8 cellular contexts compared by ENCODE assay signal in genomic region chr9:2157277-2158105, GRCh38.
DNase-seq lines count a peak whose midpoint lies in the region; ATAC-seq, FAIRE-seq and TF ChIP-seq lines count a peak whose summit lies in the region.

No MANE protein-coding gene starts in this region.

- H3K9ac ChIP-seq in kidney (ENCODE audit: low read length in 2 of 2) = peak overlapping the region in 1 of 2 donors; percentile 79

- H3K36me3 ChIP-seq in kidney (ENCODE audit: control insufficient read depth in 1 of 2, insufficient read depth in 2 of 2, low read length in 2 of 2) = peaks cover 0 to 4% of the 10 kb centered on the region in 2 donors

- H3K27ac ChIP-seq in HL-60 (replicated peaks) (peak overlapping the region; percentile 88), kidney (ENCODE audit: low read depth in 2 of 2, low read length in 2 of 2) (peak overlapping the region in 1 of 2 donors; percentile 21)

- TF ChIP-seq CTCF in HL-60 (IDR thresholded peaks at IDR 0.05; ENCODE audit: insufficient read depth, low read length) = no peak
- TF ChIP-seq CTCF in kidney (IDR thresholded peaks at IDR 0.05; ENCODE audit: borderline replicate concordance, extremely low read depth, insufficient read depth) = no peak

- no peak for FAIRE-seq in kidney (lab: Jason Lieb, UNC)

- no peaks in the 10 kb centered on the region for H3K27me3 Mint-ChIP-seq in T-helper 17 cell

- H3K4me3 Mint-ChIP-seq in T-helper 17 cell = peak overlapping the region; percentile 94

- peak; percentile 46 for ATAC-seq in GM19438 (IDR thresholded peaks at IDR 0.05; ENCODE audit: low read depth, unreplicated experiment)
- ATAC-seq in T-helper 17 cell = peak; percentile 64

- peaks cover 4% of the 10 kb centered on the region for H3K36me3 Mint-ChIP-seq in T-helper 17 cell (ENCODE audit: low read depth)

- peak overlapping the region; percentile 94 for H3K27ac Mint-ChIP-seq in T-helper 17 cell

- H3K27me3 ChIP-seq in HL-60 (ENCODE audit: insufficient read depth, poor library complexity, severe bottlenecking) = no peaks in the 10 kb centered on the region

- peak in 12 of 14 donors; percentile 16 to 75 (median 39) for DNase-seq in C1 segment of cervical spinal cord (lab: John Stamatoyannopoulos, UW)
- peak; percentile 46 to 54 for DNase-seq in HL-60 (ENCODE audit: low read depth in 1 of 2, low spot score in 1 of 2)
- no peak for DNase-seq in T-helper 17 cell
- DNase-seq in T47D (ENCODE audit: low read depth in 1 of 2, low spot score in 1 of 2) = peak; percentile 6 to 32
- peak; percentile 78 for DNase-seq in kidney
- DNase-seq in stimulated activated CD4-positive, alpha-beta T cell treated with anti-CD3 and anti-CD28 coated beads, Interleukin-15, amount 100 ng/mL, for 48 hours (ENCODE audit: low read depth in 2 of 2) = peak; percentile 31 to 44
- no peak for DNase-seq in GDM1 (lab: John Stamatoyannopoulos, UW)

- in situ Hi-C loops in T47D (cut with HindIII; ENCODE audit: low pct_unique_long_range_greater_than_20kb, low sequenced_read_pairs) = no loop called here

- peaks cover 4 to 5% of the 10 kb centered on the region in 2 donors for H3K4me1 ChIP-seq in kidney (ENCODE audit: control insufficient read depth in 1 of 2, insufficient read depth in 1 of 2, low read depth in 1 of 2, low read length in 2 of 2)

- H3K4me1 Mint-ChIP-seq in T-helper 17 cell = peaks cover 46% of the 10 kb centered on the region

- H3K9me3 ChIP-seq in T-helper 17 cell (ENCODE audit: control insufficient read depth, low read length, poor library complexity, severe bottlenecking) = no peaks in the 10 kb centered on the region
- no peaks in the 10 kb centered on the region for H3K9me3 ChIP-seq in kidney (ENCODE audit: control insufficient read depth in 1 of 2, low read length in 2 of 2)

- H3K4me3 ChIP-seq in HL-60 (replicated peaks; ENCODE audit: insufficient read depth, low read length) = peak overlapping the region; percentile 16
- H3K4me3 ChIP-seq in kidney (ENCODE audit: low read length in 2 of 2) = peak overlapping the region; percentile 71 to 79

- intact Hi-C loops in kidney (cut with DNase I) = no loop called here

Comparison
In these comparisons a context has a peak if more than half of its experiments do, and no peak if none do; other contexts are left out.
1. DNase-seq: peak in C1 segment of cervical spinal cord (12 of 14), HL-60 (2 of 2), T47D (2 of 2), kidney (single experiment) and stimulated activated CD4-positive, alpha-beta T cell treated with anti-CD3 and anti-CD28 coated beads, Interleukin-15, amount 100 ng/mL, for 48 hours (2 of 2); none in T-helper 17 cell (0 of 3) and GDM1 (single experiment).